21 cellular contexts compared by ENCODE assay signal in the genomic region with DNA sequence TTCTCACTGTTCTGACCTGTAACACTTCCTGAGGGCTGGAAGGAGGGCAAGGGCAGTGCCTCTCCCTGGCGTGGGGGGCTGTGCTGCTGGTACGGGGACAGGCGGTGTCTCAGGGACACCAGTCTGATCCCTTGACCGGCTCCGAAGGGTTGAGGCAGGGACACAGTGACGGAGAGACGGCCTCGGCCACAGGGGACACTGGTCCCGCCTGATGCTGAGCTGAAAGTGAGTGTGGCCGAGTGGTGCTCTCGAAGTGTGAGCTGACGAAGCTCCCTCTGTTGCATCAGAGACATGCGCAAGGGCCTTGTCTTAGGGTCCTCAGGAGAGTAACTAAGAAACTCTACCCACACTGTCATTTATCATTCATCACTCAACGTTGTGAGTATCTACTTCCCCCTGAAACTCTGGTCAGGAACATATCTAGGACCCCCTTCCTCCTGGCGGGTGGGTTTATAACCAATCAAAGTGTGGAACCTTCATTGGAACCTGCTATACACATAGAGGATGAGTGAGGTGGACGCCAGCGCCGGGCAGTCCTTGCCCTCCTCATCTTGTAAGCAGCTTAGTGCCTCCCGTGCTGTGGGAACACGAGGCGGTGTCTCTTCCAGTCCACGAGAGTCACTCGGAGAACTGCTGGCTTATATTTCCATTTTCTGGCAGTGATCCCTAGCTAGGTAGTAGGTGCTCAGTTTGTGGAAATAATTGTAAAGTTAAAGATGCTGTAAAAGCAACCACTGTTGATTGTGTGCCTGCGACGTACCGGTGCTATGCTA.
"Had no signal": no experiment of that assay in that cellular context is flagged by ENCODE, and none has a peak within 500 bp of the region (broad histone marks: within the 10 kb centered on the region; RNA-seq: fewer than 3 reads in every experiment).

No MANE protein-coding gene starts in this region.

- H3K9me3 ChIP-seq: psoas muscle, right lobe of liver, spleen, uterus had no signal

- H3K36me3 ChIP-seq: heart right ventricle, right lobe of liver, spleen, uterus had no signal

- H3K4me1 Mint-ChIP-seq: endodermal cell, mesothelial cell of epicardium, natural killer cell had no signal

- H3K27ac Mint-ChIP-seq: endodermal cell, mesothelial cell of epicardium, natural killer cell had no signal

- DNase-seq: effector CD4-positive, alpha-beta T cell; endodermal cell; erythroblast; heart right ventricle; hypothalamus; natural killer cell; occipital lobe; psoas muscle; retina; right lobe of liver; spleen; stimulated activated CD4-positive, alpha-beta T cell treated with anti-CD3 and anti-CD28 coated beads, Interleukin-2, amount 100 ng/mL, for 24 hours; stimulated activated CD4-positive, alpha-beta T cell treated with anti-CD3 and anti-CD28 coated beads, Interleukin-4, amount 100 ng/mL, for 4 hours; stimulated activated naive CD4-positive, alpha-beta T cell treated with Interleukin-2 at 50 U/mL for 16 hours; trophoblast cell; uterus had no signal

- H3K36me3 Mint-ChIP-seq: mesothelial cell of epicardium, natural killer cell had no signal

- ATAC-seq: heart right ventricle, left lobe of liver, natural killer cell, psoas muscle, right lobe of liver had no signal

- H3K27me3 ChIP-seq: right lobe of liver, uterus had no signal

- H3K27ac ChIP-seq: coronary artery, heart right ventricle, parathyroid adenoma, psoas muscle, right lobe of liver, spleen, uterus had no signal

- H3K4me1 ChIP-seq: parathyroid adenoma, psoas muscle, right lobe of liver, spleen, uterus had no signal

- H2AFZ ChIP-seq: parathyroid adenoma had no signal

- H3K9me3 Mint-ChIP-seq: endodermal cell, mesothelial cell of epicardium, natural killer cell had no signal

- H3K4me3 Mint-ChIP-seq: endodermal cell, mesothelial cell of epicardium, natural killer cell, neural crest cell had no signal

- H3K9ac ChIP-seq: parathyroid adenoma had no signal

- H3K79me2 ChIP-seq: parathyroid adenoma had no signal

- H3K4me3 ChIP-seq: coronary artery, heart right ventricle, psoas muscle, right lobe of liver, spleen, uterus had no signal
